8 cellular contexts compared by ENCODE assay signal in genomic region chr4:73653695-73654106, GRCh38. TPM values are rescaled to one million over a fixed set of nuclear protein-coding genes. Genes with fewer than 3 reads are reported as not detected.
A peak's percentile ranks its signal among the peaks of the same experiment; 100 is the strongest.
DNase-seq lines count a peak whose midpoint lies in the region; ATAC-seq and TF ChIP-seq lines count a peak whose summit lies in the region.

No MANE protein-coding gene starts in this region.

- BruUV-seq in MCF 10A (replicated peaks; lab: Mats Ljungman, UMichigan) = no TSS peak

- no peaks in the 10 kb centered on the region for H3K4me1 ChIP-seq in uterus

- ATAC-seq in GM19467 (IDR thresholded peaks at IDR 0.05; ENCODE audit: unreplicated experiment) (peak; percentile 55), HG03571 (IDR thresholded peaks at IDR 0.05; ENCODE audit: unreplicated experiment) (peak; percentile 53)

- H3K4me3 ChIP-seq in uterus = no peak overlapping the region

- H3K27me3 Mint-ChIP-seq in MCF 10A (ENCODE audit: insufficient read depth, unreplicated experiment) = no peaks in the 10 kb centered on the region

- H3K27ac ChIP-seq in uterus = no peak overlapping the region

- H3K27me3 ChIP-seq in uterus = no peaks in the 10 kb centered on the region

- no peaks in the 10 kb centered on the region for H3K9me3 Mint-ChIP-seq in MCF 10A (ENCODE audit: unreplicated experiment)

- no peak for TF ChIP-seq POLR2A in uterus (IDR thresholded peaks at IDR 0.05)

- H3K9me3 ChIP-seq in uterus = no peaks in the 10 kb centered on the region

- no peak overlapping the region for H3K27ac Mint-ChIP-seq in MCF 10A (ENCODE audit: low read depth, unreplicated experiment)

- POLR2A ChIA-PET in MCF 10A (lab: Yijun Ruan, JAX) = interaction anchor here (0.8 to 2.1 kb wide), 2 partner anchors 80 to 395 kb away, joined by 3 to 8 read pairs; partner anchors contain the start of gene ANKRD17

- peaks cover 14% of the 10 kb centered on the region for H3K4me1 Mint-ChIP-seq in MCF 10A (ENCODE audit: insufficient read depth, unreplicated experiment)

- DNase-seq in NCI-H2227 (lab: John Stamatoyannopoulos, UW; ENCODE audit: unreplicated experiment) (peak; percentile 2), NCI-H2227 treated with DMSO at 0.1 percent for 48 hours (lab: John Stamatoyannopoulos, UW) (no peak), NCI-H69 (lab: John Stamatoyannopoulos, UW) (peak; percentile 69), MCF 10A (ENCODE audit: unreplicated experiment) (peak; percentile 71), left kidney (ENCODE audit: low read depth, low spot score) (peak; percentile 55), uterus (no peak)

- TF ChIP-seq CTCF in MCF 10A (IDR thresholded peaks at IDR 0.05; ENCODE audit: unreplicated experiment) (peak; percentile 52), uterus (IDR thresholded peaks at IDR 0.05) (peak in 3 of 4 experiments; percentile 22 to 51 (median 41))

- no peak overlapping the region for H3K4me3 Mint-ChIP-seq in MCF 10A (ENCODE audit: unreplicated experiment)

- intact Hi-C loops in MCF 10A (cut with micrococcal nuclease) (loop anchor here (1.0 to 5.0 kb wide), 5 partner anchors 60 to 342 kb away; no protein-coding TSS in a partner anchor), uterus (cut with DNase I; ENCODE audit: low total_unique reads) (no loop called here)

- no peaks in the 10 kb centered on the region for H3K36me3 ChIP-seq in uterus

- CTCF ChIA-PET in MCF 10A (lab: Yijun Ruan, JAX) = interaction anchor here (0.5 to 6.5 kb wide), 40 partner anchors 8 to 1027 kb away, joined by 3 to 126 read pairs (median 4); no protein-coding TSS in a partner anchor

- H3K36me3 Mint-ChIP-seq in MCF 10A (ENCODE audit: insufficient read depth, unreplicated experiment) = no peaks in the 10 kb centered on the region

RNA-seq across cellular contexts. Expression of gene RASSF6, which starts 33.5 kb away (rescaled TPM):
- 1.6 and 2.4 TPM in 2 replicates for total RNA-seq in MCF 10A (2022)
- 1 to 10 TPM in 1 of 4 donors, under 1 TPM in 2, not detected in 1; under 0.01 to 1.5 (median 0.06) TPM for total RNA-seq in uterus

Comparison
In these comparisons a context has a peak if more than half of its experiments do, and no peak if none do; other contexts are left out.
1. DNase-seq: peak in NCI-H2227 (single experiment), NCI-H69 (single experiment), MCF 10A (single experiment) and left kidney (single experiment); none in NCI-H2227 treated with DMSO at 0.1 percent for 48 hours (single experiment) and uterus (0 of 2).